29 cellular contexts compared by ENCODE assay signal in the genomic region with DNA sequence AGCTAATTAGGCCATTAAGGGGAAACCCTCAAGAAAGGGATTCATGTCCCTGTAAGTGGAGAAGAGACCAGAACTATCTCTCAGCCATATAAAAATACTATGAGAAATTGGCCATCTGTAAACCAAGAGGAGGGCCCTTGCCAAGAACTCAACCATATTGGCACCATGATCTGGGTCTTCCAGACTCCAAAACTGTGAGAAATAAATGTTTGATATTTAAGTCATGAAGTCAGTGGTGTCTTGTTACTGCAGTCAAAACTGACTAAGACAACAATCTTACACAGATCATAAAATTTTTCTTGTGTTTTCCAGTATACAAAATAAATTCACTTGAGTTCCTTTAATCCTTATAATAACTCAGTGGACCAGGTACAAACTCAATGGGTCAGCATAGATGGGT.
"Had no signal": no experiment of that assay in that cellular context is flagged by ENCODE, and none has a peak within 500 bp of the region (broad histone marks: within the 10 kb centered on the region; RNA-seq: fewer than 3 reads in every experiment).

No MANE protein-coding gene starts in this region.

- H3K4me1 ChIP-seq: gastrocnemius medialis, right lobe of liver, uterus had no signal

- H3K27me3 Mint-ChIP-seq: activated CD4-positive, alpha-beta T cell treated with anti-CD3 and anti-CD28 coated beads for 36 hours; activated naive CD8-positive, alpha-beta T cell; brain; naive B cell; progenitor cell of endocrine pancreas; stimulated activated memory B cell treated with anti-CD40 and anti-IgM and Interleukin-4, amounts not matched to agents 10 μg/mL and 1 μg/mL and 100 μg/mL, for 72 hours; stimulated activated naive CD8-positive, alpha-beta T cell treated with anti-CD3 and anti-CD28 coated beads, Interleukin-15, amount 100 ng/mL, for 72 hours; type B pancreatic cell had no signal

- H3K9me3 Mint-ChIP-seq: brain, naive B cell, nephron progenitor cell, type B pancreatic cell had no signal

- DNase-seq: activated CD4-positive, alpha-beta T cell treated with anti-CD3 and anti-CD28 coated beads for 36 hours; activated CD4-positive, alpha-beta T cell treated with anti-CD3 and anti-CD28 coated beads, Interleukin-2, amount 50 U/mL, for 4 hours; activated CD4-positive, CD25-positive, alpha-beta regulatory T cell; activated effector memory CD4-positive, alpha-beta T cell treated with Interleukin-2 at 50 U/mL for 16 hours; activated naive CD4-positive, alpha-beta T cell treated with Interleukin-2 at 50 U/mL for 16 hours; gastrocnemius medialis; left cardiac atrium; left ventricle myocardium superior; naive B cell; nephron progenitor cell; ovary; right lobe of liver; small intestine; stimulated activated CD4-positive, alpha-beta T cell treated with anti-CD3 and anti-CD28 coated beads, Interleukin-1b, Interleukin-23, amount 100 ng/mL, for 48 hours; stimulated activated CD4-positive, alpha-beta T cell treated with anti-CD3 and anti-CD28 coated beads, Interleukin-4, amount 100 ng/mL, for 4 hours; stimulated activated CD8-positive, alpha-beta memory T cell treated with anti-CD3 and anti-CD28 coated beads, Interleukin-4, amount 100 ng/mL, for 48 hours; stimulated activated naive CD8-positive, alpha-beta T cell treated with anti-CD3 and anti-CD28 coated beads, Interleukin-15, amount 100 ng/mL, for 72 hours; substantia nigra; uterus had no signal

- H3K27me3 ChIP-seq: ascending aorta, cardiac muscle cell, gastrocnemius medialis, hepatocyte, neutrophil, ovary, right lobe of liver, uterus had no signal

- H3K4me3 ChIP-seq: ascending aorta, cardiac muscle cell, gastrocnemius medialis, hepatocyte, ovary, right lobe of liver, uterus had no signal

- H3K27ac ChIP-seq: ascending aorta, cardiac muscle cell, gastrocnemius medialis, hepatocyte, neutrophil, ovary, right lobe of liver had no signal

- H3K36me3 Mint-ChIP-seq: activated naive CD8-positive, alpha-beta T cell; brain; naive B cell; stimulated activated memory B cell treated with anti-CD40 and anti-IgM and Interleukin-4, amounts not matched to agents 10 μg/mL and 1 μg/mL and 100 μg/mL, for 72 hours; type B pancreatic cell had no signal

- ATAC-seq: activated CD4-positive, alpha-beta T cell treated with anti-CD3 and anti-CD28 coated beads for 36 hours; gastrocnemius medialis; left cardiac atrium; left ventricle myocardium superior; right lobe of liver; stimulated activated memory B cell treated with anti-CD40 and anti-IgM and Interleukin-4, amounts not matched to agents 10 μg/mL and 1 μg/mL and 100 μg/mL, for 72 hours; stimulated activated naive CD8-positive, alpha-beta T cell treated with anti-CD3 and anti-CD28 coated beads, Interleukin-15, amount 100 ng/mL, for 72 hours had no signal

- H3K79me2 ChIP-seq: hepatocyte had no signal

- H3K27ac Mint-ChIP-seq: activated CD4-positive, alpha-beta T cell treated with anti-CD3 and anti-CD28 coated beads for 36 hours; activated naive CD8-positive, alpha-beta T cell; naive B cell; nephron progenitor cell; progenitor cell of endocrine pancreas; stimulated activated memory B cell treated with anti-CD40 and anti-IgM and Interleukin-4, amounts not matched to agents 10 μg/mL and 1 μg/mL and 100 μg/mL, for 72 hours; stimulated activated naive CD8-positive, alpha-beta T cell treated with anti-CD3 and anti-CD28 coated beads, Interleukin-15, amount 100 ng/mL, for 72 hours; T-helper 2 cell treated with Interferon-gamma antibody and Interleukin-4, amounts not matched to agents 5 μg/mL and 100 μg/mL, for 36 hours; type B pancreatic cell had no signal

- H3K4me1 Mint-ChIP-seq: naive B cell; nephron progenitor cell; stimulated activated memory B cell treated with anti-CD40 and anti-IgM and Interleukin-4, amounts not matched to agents 10 μg/mL and 1 μg/mL and 100 μg/mL, for 72 hours; stimulated activated naive CD8-positive, alpha-beta T cell treated with anti-CD3 and anti-CD28 coated beads, Interleukin-15, amount 100 ng/mL, for 72 hours had no signal

- H2AFZ ChIP-seq: hepatocyte had no signal

- H3K4me3 Mint-ChIP-seq: activated CD4-positive, alpha-beta T cell treated with anti-CD3 and anti-CD28 coated beads for 36 hours; activated naive CD8-positive, alpha-beta T cell; naive B cell; nephron progenitor cell; stimulated activated memory B cell treated with anti-CD40 and anti-IgM and Interleukin-4, amounts not matched to agents 10 μg/mL and 1 μg/mL and 100 μg/mL, for 72 hours; stimulated activated naive CD8-positive, alpha-beta T cell treated with anti-CD3 and anti-CD28 coated beads, Interleukin-15, amount 100 ng/mL, for 72 hours; T-helper 2 cell treated with Interferon-gamma antibody and Interleukin-4, amounts not matched to agents 5 μg/mL and 100 μg/mL, for 36 hours; type B pancreatic cell had no signal

- H3K36me3 ChIP-seq: ascending aorta, cardiac muscle cell, gastrocnemius medialis, neutrophil, ovary, right lobe of liver, uterus had no signal

- H3K9me3 ChIP-seq: ascending aorta, gastrocnemius medialis, neutrophil, ovary, right lobe of liver, uterus had no signal
